ENCODE assay signal across 8 cellular contexts in the genomic region with DNA sequence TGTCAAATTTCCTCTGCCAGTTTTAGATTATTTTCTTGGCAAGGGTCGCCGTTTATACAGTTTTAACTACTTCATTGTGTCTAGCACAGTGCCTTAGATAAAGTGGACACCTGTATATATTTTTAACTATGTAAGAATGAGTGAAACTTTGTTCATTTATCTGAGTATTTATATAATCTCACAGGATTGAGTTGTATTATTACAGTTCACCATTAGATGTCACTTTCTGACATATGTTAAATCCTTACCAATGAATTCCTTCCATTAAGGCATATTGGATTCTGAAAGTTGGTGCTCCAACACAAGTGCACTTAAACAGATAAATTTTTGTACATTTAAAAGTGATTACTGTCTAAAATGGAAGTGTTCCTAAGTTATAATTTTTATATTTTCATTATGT. TPM values are rescaled to one million over a fixed set of nuclear protein-coding genes. Genes with fewer than 3 reads are reported as not detected.
DNase-seq lines count a peak whose midpoint lies in the region; ATAC-seq and TF ChIP-seq lines count a peak whose summit lies in the region.

No MANE protein-coding gene starts in this region.

- H3K27ac Mint-ChIP-seq in endodermal cell, result no peak overlapping the region

- peak; percentile 60 for TF ChIP-seq CTCF in endodermal cell (conservative IDR thresholded peaks at IDR 0.05)

- peaks cover 26% of the 10 kb centered on the region for H3K36me3 Mint-ChIP-seq in endodermal cell (ENCODE audit: low read depth)

- no peaks in the 10 kb centered on the region for H3K4me1 Mint-ChIP-seq in endodermal cell

- H3K27me3 Mint-ChIP-seq in endodermal cell (ENCODE audit: insufficient read depth), result no peaks in the 10 kb centered on the region

- H3K9me3 Mint-ChIP-seq in endodermal cell, result no peaks in the 10 kb centered on the region

- WGBS in endodermal cell (ENCODE audit: insufficient coverage in 1 of 2, insufficient read length in 1 of 2), 2 experiments, result 88% methylated on average over 2 of the region's 2 CpGs; no CpG with 5 or more reads in 1 of the 2 experiments

- no peaks in the 10 kb centered on the region for H3K4me1 ChIP-seq in endodermal cell (ENCODE audit: control insufficient read depth, insufficient read depth, low read length)

- H3K4me3 ChIP-seq in endodermal cell (ENCODE audit: low read length), result no peak overlapping the region

- H3K36me3 ChIP-seq in endodermal cell (ENCODE audit: control insufficient read depth, insufficient read depth, low read length), result peaks cover 14% of the 10 kb centered on the region

- no peak overlapping the region for H3K9ac ChIP-seq in endodermal cell (ENCODE audit: extremely low read depth, low read length, poor library complexity, severe bottlenecking)

- H3K9me3 ChIP-seq in endodermal cell (ENCODE audit: control insufficient read depth, low read length), result peaks cover 3% of the 10 kb centered on the region

- no peak for ATAC-seq in HG02885 (IDR thresholded peaks at IDR 0.05; ENCODE audit: poor library complexity, unreplicated experiment)
- ATAC-seq in HG02571 (IDR thresholded peaks at IDR 0.05; ENCODE audit: unreplicated experiment), result no peak

- H3K4me3 Mint-ChIP-seq in endodermal cell, result no peak overlapping the region

- H3K27me3 ChIP-seq in endodermal cell (ENCODE audit: control insufficient read depth, insufficient read depth, low read length, poor library complexity, severe bottlenecking), result no peaks in the 10 kb centered on the region

- no peak overlapping the region for H3K27ac ChIP-seq in endodermal cell (ENCODE audit: low read depth, low read length)

- DNase-seq in DMS79 treated with DMSO at 0.1 percent for 48 hours (lab: John Stamatoyannopoulos, UW) (peak; percentile 4), DMS79 (lab: John Stamatoyannopoulos, UW) (no peak), NCI-H1694 treated with DMSO at 0.1 percent for 48 hours (lab: John Stamatoyannopoulos, UW) (peak; percentile 29), endodermal cell (no peak), pons (ENCODE audit: low spot score) (peak; percentile 69), occipital lobe (lab: John Stamatoyannopoulos, UW) (no peak)

RNA-seq across cellular contexts. Expression of gene ZMYND11, which starts 43.0 kb away (rescaled TPM):
- total RNA-seq in endodermal cell, result 10 to 100 TPM; 34.2 to 37.7 TPM
- polyA plus RNA-seq in endodermal cell (2013, experiment 1 of 2), result 35.0 TPM
- polyA plus RNA-seq in endodermal cell (2013, experiment 2 of 2), result 35.4 TPM
- 166 TPM for total RNA-seq in occipital lobe

Comparison
In these comparisons a context has a peak if more than half of its experiments do, and no peak if none do; other contexts are left out.
1. DNase-seq: peak in DMS79 treated with DMSO at 0.1 percent for 48 hours (single experiment), NCI-H1694 treated with DMSO at 0.1 percent for 48 hours (single experiment) and pons (single experiment); none in DMS79 (single experiment), endodermal cell (single experiment) and occipital lobe (single experiment).